Comparison of ENCODE assay signal across 12 cellular contexts in the genomic region with DNA sequence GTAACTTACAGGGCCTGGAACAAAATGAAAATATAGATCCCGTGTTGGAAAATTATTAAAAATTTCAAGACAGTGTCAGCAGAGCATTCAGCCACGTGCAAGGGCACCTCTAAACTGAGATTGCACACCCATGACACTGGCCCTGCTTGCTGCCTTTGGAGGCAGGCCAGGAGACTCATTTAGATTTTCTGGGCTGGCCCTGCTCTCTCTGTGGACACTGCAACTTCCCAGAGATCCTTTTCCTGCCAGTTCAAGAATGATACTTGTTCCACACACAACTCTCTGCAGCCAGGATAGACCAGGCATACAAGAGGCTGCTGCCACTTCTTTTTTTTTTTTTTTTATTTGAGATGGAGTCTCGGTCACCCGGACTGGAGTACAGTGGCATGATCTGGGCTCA. TPM values are rescaled to one million over a fixed set of nuclear protein-coding genes. Genes with fewer than 3 reads are reported as not detected.
DNase-seq lines count a peak whose midpoint lies in the region; ATAC-seq and TF ChIP-seq lines count a peak whose summit lies in the region.
"Had no signal": no experiment of that assay in that cellular context is flagged by ENCODE, and none has a peak within 500 bp of the region (broad histone marks: within the 10 kb centered on the region; RNA-seq: fewer than 3 reads in every experiment).

No MANE protein-coding gene starts in this region.

- H3K27me3 Mint-ChIP-seq in endodermal cell (ENCODE audit: insufficient read depth) (no peaks in the 10 kb centered on the region), mesothelial cell of epicardium (ENCODE audit: low read depth) (no peaks in the 10 kb centered on the region), glutamatergic neuron (ENCODE audit: unreplicated experiment) (no peaks in the 10 kb centered on the region)

- H3K4me1 Mint-ChIP-seq in endodermal cell, result peaks cover 12% of the 10 kb centered on the region
- H3K4me1 Mint-ChIP-seq in mesothelial cell of epicardium, result peaks cover 18% of the 10 kb centered on the region
- no peaks in the 10 kb centered on the region for H3K4me1 Mint-ChIP-seq in glutamatergic neuron (ENCODE audit: low read depth, unreplicated experiment)

- H3K4me3 Mint-ChIP-seq in endodermal cell (no peak overlapping the region), mesothelial cell of epicardium (no peak overlapping the region), glutamatergic neuron (ENCODE audit: unreplicated experiment) (no peak overlapping the region)

- H3K9me3 Mint-ChIP-seq in endodermal cell (no peaks in the 10 kb centered on the region), mesothelial cell of epicardium (peaks cover 4% of the 10 kb centered on the region), glutamatergic neuron (ENCODE audit: unreplicated experiment) (peaks cover 2% of the 10 kb centered on the region)
- H3K9me3 Mint-ChIP-seq: naive thymus-derived CD4-positive, alpha-beta T cell had no signal

- no peaks in the 10 kb centered on the region for H3K36me3 ChIP-seq in endodermal cell (ENCODE audit: control insufficient read depth, insufficient read depth, low read length)

- WGBS in endodermal cell (ENCODE audit: insufficient coverage in 1 of 2, insufficient read length in 1 of 2), 2 experiments, result 68 to 69% methylated on average over 4 of the region's 4 CpGs

- H3K4me1 ChIP-seq in endodermal cell (ENCODE audit: control insufficient read depth, insufficient read depth, low read length), result peaks cover 4% of the 10 kb centered on the region

- peak; percentile 75 for ATAC-seq in Right ventricle myocardium inferior
- ATAC-seq: naive thymus-derived CD4-positive, alpha-beta T cell had no signal

- DNase-seq in Right ventricle myocardium inferior (ENCODE audit: missing footprints) (no peak), cardiac septum (ENCODE audit: low spot score) (no peak), endodermal cell (no peak), mesothelial cell of epicardium (ENCODE audit: low spot score in 2 of 2, unreplicated experiment in 2 of 2) (no peak), NCI-H2227 (lab: John Stamatoyannopoulos, UW; ENCODE audit: unreplicated experiment) (no peak), glutamatergic neuron (no peak), NCI-H774 (lab: John Stamatoyannopoulos, UW) (no peak), germinal center (ENCODE audit: low spot score) (no peak)
- DNase-seq: naive thymus-derived CD4-positive, alpha-beta T cell; NCI-H1436 treated with DMSO at 0.1 percent for 48 hours; stimulated activated CD4-positive, alpha-beta T cell treated with anti-CD3 and anti-CD28 coated beads, Interleukin-2, amount 100 ng/mL, for 24 hours had no signal

- H3K27ac Mint-ChIP-seq in endodermal cell (peak overlapping the region; percentile 74), mesothelial cell of epicardium (peak overlapping the region; percentile 82), glutamatergic neuron (ENCODE audit: unreplicated experiment) (no peak overlapping the region)

- H3K4me3 ChIP-seq in endodermal cell (ENCODE audit: low read length), result no peak overlapping the region

- H3K9me3 ChIP-seq in endodermal cell (ENCODE audit: control insufficient read depth, low read length), result no peaks in the 10 kb centered on the region

- H3K9ac ChIP-seq in endodermal cell (ENCODE audit: extremely low read depth, low read length, poor library complexity, severe bottlenecking), result no peak overlapping the region

- H3K27ac ChIP-seq in endodermal cell (ENCODE audit: low read depth, low read length), result no peak overlapping the region
- H3K27ac ChIP-seq: HL-60 had no signal

- intact Hi-C loops in Right ventricle myocardium inferior (cut with DNase I), result no loop called here
- intact Hi-C loops in cardiac septum (cut with DNase I), result no loop called here

- H3K36me3 Mint-ChIP-seq in endodermal cell (ENCODE audit: low read depth) (no peaks in the 10 kb centered on the region), mesothelial cell of epicardium (no peaks in the 10 kb centered on the region), glutamatergic neuron (ENCODE audit: unreplicated experiment) (no peaks in the 10 kb centered on the region)

- TF ChIP-seq CTCF in endodermal cell (conservative IDR thresholded peaks at IDR 0.05) (no peak), mesothelial cell of epicardium (IDR thresholded peaks at IDR 0.05; ENCODE audit: unreplicated experiment) (no peak), glutamatergic neuron (IDR thresholded peaks at IDR 0.05; ENCODE audit: partially characterized antibody, unreplicated experiment) (no peak)

- H3K27me3 ChIP-seq in endodermal cell (ENCODE audit: control insufficient read depth, insufficient read depth, low read length, poor library complexity, severe bottlenecking), result no peaks in the 10 kb centered on the region

RNA-seq across cellular contexts. Expression of a gene that starts 56.7 kb away (rescaled TPM):
- total RNA-seq in Right ventricle myocardium inferior (7.2 TPM), cardiac septum (11.0 TPM), endodermal cell (10 to 100 TPM; 26.5 to 37.4 TPM), mesothelial cell of epicardium (26.2 to 31.0 TPM (median 26.5 TPM) in 3 replicates), glutamatergic neuron (ENCODE audit: unreplicated experiment) (2.4 TPM)
- polyA plus RNA-seq in endodermal cell (2013, experiment 1 of 2), result 11.9 TPM
- 12.4 TPM for polyA plus RNA-seq in endodermal cell (2013, experiment 2 of 2)
